Comparison of ENCODE assay signal across 26 cellular contexts in genomic region chr10:22850541-22850940, GRCh38.
A peak's percentile ranks its signal among the peaks of the same experiment; 100 is the strongest.
DNase-seq lines count a peak whose midpoint lies in the region; ATAC-seq and TF ChIP-seq lines count a peak whose summit lies in the region.
"Had no signal": no experiment of that assay in that cellular context is flagged by ENCODE, and none has a peak within 500 bp of the region (broad histone marks: within the 10 kb centered on the region; RNA-seq: fewer than 3 reads in every experiment).

No MANE protein-coding gene starts in this region.

- H3K36me3 ChIP-seq in left ventricle myocardium inferior = no peaks in the 10 kb centered on the region
- H3K36me3 ChIP-seq in right atrium auricular region = no peaks in the 10 kb centered on the region
- no peaks in the 10 kb centered on the region for H3K36me3 ChIP-seq in sigmoid colon
- H3K36me3 ChIP-seq: adrenal gland, Peyer's patch had no signal

- no peaks in the 10 kb centered on the region for H3K9me3 ChIP-seq in left ventricle myocardium inferior (replicated peaks)
- H3K9me3 ChIP-seq in right atrium auricular region = no peaks in the 10 kb centered on the region
- H3K9me3 ChIP-seq in sigmoid colon = no peaks in the 10 kb centered on the region
- H3K9me3 ChIP-seq: adrenal gland, Peyer's patch had no signal

- no peak for TF ChIP-seq EP300 in sigmoid colon (IDR thresholded peaks at IDR 0.05)

- intact Hi-C loops in left ventricle myocardium inferior (cut with micrococcal nuclease) = no loop called here
- intact Hi-C loops in dorsolateral prefrontal cortex (cut with DNase I) = loop anchor here (5.0 to 10.0 kb wide), 2 partner anchors 134 to 228 kb away; no protein-coding TSS in a partner anchor
- intact Hi-C loops in sigmoid colon (cut with DNase I) = no loop called here
- intact Hi-C loops in lower leg skin (cut with DNase I; ENCODE audit: low total_unique reads) = no loop called here

- peaks cover 39% of the 10 kb centered on the region for H3K4me1 ChIP-seq in left ventricle myocardium inferior
- peaks cover 0 to 34% of the 10 kb centered on the region in 2 donors for H3K4me1 ChIP-seq in right atrium auricular region
- H3K4me1 ChIP-seq in sigmoid colon = peaks cover 0 to 18% (median 15%) of the 10 kb centered on the region in 4 donors
- H3K4me1 ChIP-seq: Peyer's patch had no signal

- H3K27me3 ChIP-seq in left ventricle myocardium inferior (ENCODE audit: low read depth) (no peaks in the 10 kb centered on the region), right atrium auricular region (no peaks in the 10 kb centered on the region), dorsolateral prefrontal cortex (peaks cover 0 to 2% (median 0%) of the 10 kb centered on the region in 45 donors), sigmoid colon (no peaks in the 10 kb centered on the region)
- H3K27me3 ChIP-seq: adrenal gland, Peyer's patch had no signal

- no peak for DNase-seq in left ventricle myocardium inferior
- no peak for DNase-seq in right atrium auricular region (ENCODE audit: low spot score)
- no peak for DNase-seq in dorsolateral prefrontal cortex
- no peak for DNase-seq in sigmoid colon
- no peak for DNase-seq in lower leg skin (ENCODE audit: low spot score in 2 of 2)
- no peak for DNase-seq in COLO668 (lab: John Stamatoyannopoulos, UW; ENCODE audit: unreplicated experiment)
- no peak for DNase-seq in DMS79 treated with DMSO at 0.1 percent for 48 hours (lab: John Stamatoyannopoulos, UW)
- DNase-seq: activated CD4-positive, alpha-beta T cell treated with anti-CD3 and anti-CD28 coated beads for 48 hours; activated naive CD4-positive, alpha-beta T cell treated with anti-CD3 and anti-CD28 coated beads, Interleukin-2, amount 10 ng/mL, durations not matched to agents 7 days and 5 days; adrenal gland; Caco-2; DMS53; H7; NCI-H2107; NCI-H345; Peyer's patch; SIG-M5; stimulated activated CD4-positive, alpha-beta T cell treated with anti-CD3 and anti-CD28 coated beads, Interleukin-1b, Interleukin-23, amount 100 ng/mL, for 48 hours; stimulated activated naive CD4-positive, alpha-beta T cell treated with Interleukin-2 at 50 U/mL for 16 hours; T-helper 9 cell had no signal

- H3K27ac ChIP-seq in left ventricle myocardium inferior (replicated peaks) = peak overlapping the region; percentile 89
- peak overlapping the region in 1 of 2 donors; percentile 94 for H3K27ac ChIP-seq in right atrium auricular region
- H3K27ac ChIP-seq in dorsolateral prefrontal cortex = peak overlapping the region; percentile 59 to 100 (median 98)
- peak overlapping the region in 3 of 4 donors; percentile 49 to 76 (median 60) for H3K27ac ChIP-seq in sigmoid colon
- H3K27ac ChIP-seq: C4-2B, HL-60, KMS-11 had no signal

- 85 to 88% methylated on average over 3 of the region's 3 CpGs for WGBS in sigmoid colon, 2 donors
- 70 to 86% methylated on average over 3 of the region's 3 CpGs for WGBS in lower leg skin, 2 donors

- no peak for ATAC-seq in HG02938 (IDR thresholded peaks at IDR 0.05; ENCODE audit: unreplicated experiment)
- ATAC-seq: activated T-helper 17 cell treated with anti-CD3 and anti-CD28 coated beads, Interleukin-2, amount 50 U/mL, for 72 hours; esophagus mucosa had no signal

- H3K4me3 ChIP-seq in left ventricle myocardium inferior (no peak overlapping the region), right atrium auricular region (no peak overlapping the region), dorsolateral prefrontal cortex (no peak overlapping the region), sigmoid colon (no peak overlapping the region), lower leg skin (ENCODE audit: low read depth, poor library complexity, severe bottlenecking) (no peak overlapping the region)
- H3K4me3 ChIP-seq: adrenal gland, Peyer's patch had no signal

- TF ChIP-seq CTCF in left ventricle myocardium inferior (IDR thresholded peaks at IDR 0.05; ENCODE audit: borderline replicate concordance) (no peak), right atrium auricular region (IDR thresholded peaks at IDR 0.05) (no peak), dorsolateral prefrontal cortex (IDR thresholded peaks at IDR 0.05 in 54 of 56, conservative IDR thresholded peaks at IDR 0.05 in 2 of 56; ENCODE audit: low read depth in 1 of 56, partially characterized antibody in 56 of 56) (no peak), sigmoid colon (IDR thresholded peaks at IDR 0.05) (no peak), lower leg skin (IDR thresholded peaks at IDR 0.05) (no peak)

- TF ChIP-seq POLR2A in sigmoid colon (IDR thresholded peaks at IDR 0.05) (no peak), lower leg skin (IDR thresholded peaks at IDR 0.05) (no peak)

Comparison
In these comparisons a context has a peak if more than half of its experiments do, and no peak if none do; other contexts are left out.
1. intact Hi-C loops: an anchor here in dorsolateral prefrontal cortex (5.0 to 10.0 kb wide); none called in left ventricle myocardium inferior, sigmoid colon and lower leg skin.